8 cellular contexts compared by ENCODE assay signal in genomic region chr5:96752341-96753016, GRCh38. TPM values are rescaled to one million over a fixed set of nuclear protein-coding genes. Genes with fewer than 3 reads are reported as not detected.
DNase-seq lines count a peak whose midpoint lies in the region; ATAC-seq and TF ChIP-seq lines count a peak whose summit lies in the region.

No MANE protein-coding gene starts in this region.

- H3K4me1 ChIP-seq in cardiac muscle cell (ENCODE audit: low read depth): no peaks in the 10 kb centered on the region
- no peaks in the 10 kb centered on the region for H3K4me1 ChIP-seq in mucosa of descending colon (ENCODE audit: low read depth)

- H3K9me3 ChIP-seq in cardiac muscle cell (ENCODE audit: low read depth): no peaks in the 10 kb centered on the region
- no peaks in the 10 kb centered on the region for H3K9me3 ChIP-seq in mucosa of descending colon

- TF ChIP-seq CTCF in cardiac muscle cell (IDR thresholded peaks at IDR 0.05; ENCODE audit: low read depth, low read length) (peak; percentile 65), dorsolateral prefrontal cortex (IDR thresholded peaks at IDR 0.05 in 54 of 56, conservative IDR thresholded peaks at IDR 0.05 in 2 of 56; ENCODE audit: low read depth in 1 of 56, partially characterized antibody in 56 of 56) (peak; percentile 61 to 93 (median 78)), mucosa of descending colon (IDR thresholded peaks at IDR 0.05) (peak; percentile 42)

- H3K4me3 ChIP-seq in cardiac muscle cell (no peak overlapping the region), dorsolateral prefrontal cortex (no peak overlapping the region), mucosa of descending colon (no peak overlapping the region)

- H3K36me3 ChIP-seq in cardiac muscle cell (peaks cover 36% of the 10 kb centered on the region), mucosa of descending colon (ENCODE audit: low read depth) (peaks cover 13% of the 10 kb centered on the region)

- H3K27me3 ChIP-seq in cardiac muscle cell: no peaks in the 10 kb centered on the region
- H3K27me3 ChIP-seq in dorsolateral prefrontal cortex: no peaks in the 10 kb centered on the region

- DNase-seq in cardiac muscle cell (ENCODE audit: low read depth in 1 of 2, low spot score in 1 of 2) (peak; percentile 77 to 80), left ventricle myocardium superior (no peak), LHCN-M2 (ENCODE audit: low read depth) (peak; percentile 61), SHP77 (lab: John Stamatoyannopoulos, UW) (peak; percentile 10 to 47), dorsolateral prefrontal cortex (peak in 1 of 10 donors; percentile 39), mucosa of descending colon (peak in 1 of 3 donors; percentile 81)

- intact Hi-C loops in left ventricle myocardium superior (cut with micrococcal nuclease) (no loop called here), dorsolateral prefrontal cortex (cut with DNase I) (loop anchor here (5.0 to 10.0 kb wide), 4 partner anchors 52 to 182 kb away; partner anchors contain the start of genes ERAP1 (in 2 of the 2) and LNPEP (in 1 of the 2)), mucosa of descending colon (cut with DNase I, micrococcal nuclease) (no loop called here)

- H3K27ac ChIP-seq in cardiac muscle cell: no peak overlapping the region
- H3K27ac ChIP-seq in dorsolateral prefrontal cortex: peak overlapping the region in 30 of 59 donors; percentile 9 to 72 (median 46)

- ATAC-seq in left ventricle myocardium superior: no peak
- ATAC-seq in mucosa of descending colon: peak; percentile 37
- no peak for ATAC-seq in HG02884 (IDR thresholded peaks at IDR 0.05; ENCODE audit: unreplicated experiment)
- ATAC-seq in activated CD4-positive, CD25-positive, alpha-beta regulatory T cell treated with anti-CD3 and anti-CD28 coated beads, Interleukin-2, amount 50 U/mL, for 24 hours: no peak

RNA-seq across cellular contexts. Expression of gene ERAP1, which starts 55.3 kb away (rescaled TPM):
- total RNA-seq in cardiac muscle cell (13.7 and 21.0 TPM in 2 replicates), left ventricle myocardium superior (39.4 TPM), LHCN-M2 (2014; rRNA removed) (17.5 and 27.6 TPM in 2 replicates), dorsolateral prefrontal cortex (10 to 100 TPM; 16.7 to 39.0 (median 28.3) TPM), mucosa of descending colon (100 to 1,000 TPM in 1 of 3 donors, 10 to 100 TPM in 2; 79.4 to 110 (median 98.4) TPM)
- 8.0 and 10.1 TPM in 2 replicates for polyA plus RNA-seq in cardiac muscle cell
- 14.6 TPM for polyA plus RNA-seq in LHCN-M2 (2012)

Comparison
In these comparisons a context has a peak if more than half of its experiments do, and no peak if none do; other contexts are left out.
1. intact Hi-C loops: an anchor here in dorsolateral prefrontal cortex (5.0 to 10.0 kb wide); none called in left ventricle myocardium superior and mucosa of descending colon.